In genomic region chr4:46993075-46994006, GRCh38 we compare ENCODE assay signal across 8 cellular contexts. TPM values are rescaled to one million over a fixed set of nuclear protein-coding genes. Genes with fewer than 3 reads are reported as not detected.
DNase-seq lines count a peak whose midpoint lies in the region; ATAC-seq, FAIRE-seq and TF ChIP-seq lines count a peak whose summit lies in the region.

TSS of gene GABRA4 (minus strand) at chr4:46993581. CDS start at chr4:46993424, 157 bp downstream.

- no peaks in the 10 kb centered on the region for H3K9me3 ChIP-seq in Caco-2
- H3K9me3 ChIP-seq in Panc1 (ENCODE audit: control insufficient read depth, insufficient read depth, low read depth, low read length), result no peaks in the 10 kb centered on the region
- H3K9me3 ChIP-seq in neural progenitor cell (ENCODE audit: low read depth), result no peaks in the 10 kb centered on the region

- no peaks in the 10 kb centered on the region for H3K4me1 Mint-ChIP-seq in Caco-2 (ENCODE audit: low read depth, unreplicated experiment)
- peaks cover 17% of the 10 kb centered on the region for H3K4me1 Mint-ChIP-seq in neural progenitor cell

- no peaks in the 10 kb centered on the region for H3K36me3 ChIP-seq in Caco-2 (ENCODE audit: control insufficient read depth, insufficient read depth, low read length)
- no peaks in the 10 kb centered on the region for H3K36me3 ChIP-seq in Panc1 (ENCODE audit: control insufficient read depth, insufficient read depth, low read length)
- H3K36me3 ChIP-seq in neural progenitor cell, result no peaks in the 10 kb centered on the region

- CTCF ChIA-PET in Caco-2 (lab: Charles Lee) (interaction anchor here (0.6 kb wide), 1 partner anchor 153 kb away, joined by 3 read pairs; no protein-coding TSS in a partner anchor), Panc1 (lab: Charles Lee) (no interaction called here)

- H3K9me3 Mint-ChIP-seq in Caco-2 (ENCODE audit: unreplicated experiment) (no peaks in the 10 kb centered on the region), neural progenitor cell (no peaks in the 10 kb centered on the region)

- H3K4me3 ChIP-seq in Caco-2 (ENCODE audit: low read depth, low read length) (peak within 1 kb of the TSS; percentile 48), Panc1 (ENCODE audit: low read depth in 2 of 2, low read length in 2 of 2) (peak within 1 kb of the TSS; percentile 16 to 42), neural progenitor cell (peak within 1 kb of the TSS; percentile 70)

- no peaks in the 10 kb centered on the region for H3K79me2 ChIP-seq in neural progenitor cell (ENCODE audit: low read depth)

- peak; percentile 66; the same call in 1 of the 2 replicates for ATAC-seq in Panc1
- peak; percentile 57 for ATAC-seq in esophagus mucosa
- no peak for ATAC-seq in HG03159 (IDR thresholded peaks at IDR 0.05; ENCODE audit: unreplicated experiment)
- no peak for ATAC-seq in GM19035 (IDR thresholded peaks at IDR 0.05; ENCODE audit: unreplicated experiment)

- H3K27ac Mint-ChIP-seq in Caco-2 (ENCODE audit: unreplicated experiment) (no peak within 1 kb of the TSS), neural progenitor cell (no peak within 1 kb of the TSS)

- no peak for TF ChIP-seq CTCF in Caco-2 (IDR thresholded peaks at IDR 0.05; ENCODE audit: insufficient read depth in 1 of 2, low read depth in 1 of 2, low read length in 1 of 2, severe bottlenecking in 1 of 2, unreplicated experiment in 1 of 2)
- TF ChIP-seq CTCF in Panc1 (IDR thresholded peaks at IDR 0.05), result no peak
- TF ChIP-seq CTCF in neural progenitor cell (IDR thresholded peaks at IDR 0.05), result no peak

- intact Hi-C loops in Caco-2 (cut with micrococcal nuclease; ENCODE audit: unreplicated experiment), result no loop called here
- intact Hi-C loops in Panc1 (cut with micrococcal nuclease; ENCODE audit: unreplicated experiment), result no loop called here

- peak within 1 kb of the TSS; percentile 98 for H2AFZ ChIP-seq in neural progenitor cell (replicated peaks)

- no peak within 1 kb of the TSS for H3K9ac ChIP-seq in neural progenitor cell

- H3K36me3 Mint-ChIP-seq in Caco-2 (ENCODE audit: insufficient read depth, unreplicated experiment), result peaks cover 10% of the 10 kb centered on the region
- H3K36me3 Mint-ChIP-seq in neural progenitor cell, result no peaks in the 10 kb centered on the region

- peak; percentile 15 to 29 for DNase-seq in Caco-2
- DNase-seq in Panc1 (ENCODE audit: low read depth, low spot score), result no peak
- peak; percentile 55 for DNase-seq in neural progenitor cell (ENCODE audit: low spot score)
- DNase-seq in GM12891 (ENCODE audit: insufficient read length, low spot score), result no peak
- no peak for DNase-seq in HTR-8/SVneo (ENCODE audit: insufficient read length, low spot score)

- H3K4me2 ChIP-seq in neural progenitor cell, result peak within 1 kb of the TSS; percentile 94

- H3K4me3 Mint-ChIP-seq in Caco-2 (ENCODE audit: unreplicated experiment) (peak within 1 kb of the TSS; percentile 74), neural progenitor cell (peak within 1 kb of the TSS; percentile 85)

- H4K20me1 ChIP-seq in neural progenitor cell (ENCODE audit: low read depth), result peaks cover 12% of the 10 kb centered on the region

- H3K27ac ChIP-seq in Panc1 (ENCODE audit: low read length) (no peak within 1 kb of the TSS), neural progenitor cell (no peak within 1 kb of the TSS)

- no peaks in the 10 kb centered on the region; the same call in 1 of the 2 replicates for H3K4me1 ChIP-seq in Caco-2
- no peaks in the 10 kb centered on the region for H3K4me1 ChIP-seq in Panc1 (ENCODE audit: control insufficient read depth, insufficient read depth, low read length)
- no peaks in the 10 kb centered on the region for H3K4me1 ChIP-seq in neural progenitor cell

- no peaks in the 10 kb centered on the region for H3K27me3 ChIP-seq in Caco-2 (replicated peaks; ENCODE audit: control insufficient read depth, insufficient read depth, low read length)
- peaks cover 10% of the 10 kb centered on the region for H3K27me3 ChIP-seq in Panc1 (ENCODE audit: control insufficient read depth, insufficient read depth, low read length)
- H3K27me3 ChIP-seq in neural progenitor cell, result peaks cover 98% of the 10 kb centered on the region

- no TSS peak for BruUV-seq in Caco-2 (replicated peaks; lab: Mats Ljungman, UMichigan)
- no TSS peak for BruUV-seq in Panc1 (replicated peaks; lab: Mats Ljungman, UMichigan)

- no peaks in the 10 kb centered on the region for H3F3A ChIP-seq in neural progenitor cell (ENCODE audit: low read depth)

- POLR2A ChIA-PET in Caco-2 (lab: Charles Lee) (interaction anchor here (0.6 kb wide), 1 partner anchor 161 kb away, joined by 5 read pairs; no protein-coding TSS in a partner anchor), Panc1 (lab: Charles Lee) (no interaction called here)

- peaks cover 4% of the 10 kb centered on the region for H3K27me3 Mint-ChIP-seq in Caco-2 (ENCODE audit: insufficient read depth, unreplicated experiment)
- peaks cover 34% of the 10 kb centered on the region for H3K27me3 Mint-ChIP-seq in neural progenitor cell (ENCODE audit: insufficient read depth, low read depth)

- no peak for TF ChIP-seq POLR2A in GM12891 (IDR thresholded peaks at IDR 0.05; ENCODE audit: low read depth, low read length)

- FAIRE-seq in GM12891 (lab: Jason Lieb, UNC), result no peak
- no peak for FAIRE-seq in HTR-8/SVneo (lab: Jason Lieb, UNC)

- in situ Hi-C loops in Panc1 (cut with HindIII; ENCODE audit: low pct_unique_long_range_greater_than_20kb, low sequenced_read_pairs), result no loop called here

TF ChIP-seq in GM12891, 5 proteins besides CTCF, POLR2A, EP300 and RAD21:
- TF ChIP-seq TAF1 (IDR thresholded peaks at IDR 0.05; ENCODE audit: low read depth, low read length) (no peak), SPI1 (IDR thresholded peaks at IDR 0.05; ENCODE audit: low read depth, low read length) (no peak), PAX5 (IDR thresholded peaks at IDR 0.05; ENCODE audit: insufficient read depth, low read length, severe bottlenecking) (no peak)

RNA-seq across cellular contexts. Expression of gene GABRA4, which starts in this region (rescaled TPM):
- total RNA-seq in Caco-2 (2022) (7.9 and 8.1 TPM in 2 replicates), Panc1 (2021; ENCODE audit: unreplicated experiment) (not detected), esophagus mucosa (0.56 TPM), neural progenitor cell (ENCODE audit: low replicate concordance) (not detected in 2 replicates)
- not detected for polyA plus RNA-seq in Panc1 (2012; ENCODE audit: insufficient read length)
- polyA plus RNA-seq in GM12891 (2012; ENCODE audit: low read depth, missing spikeins), result 0.21 TPM

Comparison
In these comparisons a context has a peak if more than half of its experiments do, and no peak if none do; other contexts are left out.
1. Peak in ATAC-seq and H3K4me3 ChIP-seq in Panc1; RNA of the gene not detected or under 1 TPM.
2. Peak in ATAC-seq in esophagus mucosa; RNA of the gene not detected or under 1 TPM.
3. Peak in DNase-seq, H3K4me3 ChIP-seq and H3K4me2 ChIP-seq in neural progenitor cell; RNA of the gene not detected or under 1 TPM.
4. DNase-seq: peak in Caco-2 (2 of 2); none in Panc1 (single experiment), GM12891 (single experiment) and HTR-8/SVneo (single experiment).
5. Peak in every context shown above with its lines, with median percentiles within 50 percentile points of each other: H3K4me3 ChIP-seq.